In the genomic region with DNA sequence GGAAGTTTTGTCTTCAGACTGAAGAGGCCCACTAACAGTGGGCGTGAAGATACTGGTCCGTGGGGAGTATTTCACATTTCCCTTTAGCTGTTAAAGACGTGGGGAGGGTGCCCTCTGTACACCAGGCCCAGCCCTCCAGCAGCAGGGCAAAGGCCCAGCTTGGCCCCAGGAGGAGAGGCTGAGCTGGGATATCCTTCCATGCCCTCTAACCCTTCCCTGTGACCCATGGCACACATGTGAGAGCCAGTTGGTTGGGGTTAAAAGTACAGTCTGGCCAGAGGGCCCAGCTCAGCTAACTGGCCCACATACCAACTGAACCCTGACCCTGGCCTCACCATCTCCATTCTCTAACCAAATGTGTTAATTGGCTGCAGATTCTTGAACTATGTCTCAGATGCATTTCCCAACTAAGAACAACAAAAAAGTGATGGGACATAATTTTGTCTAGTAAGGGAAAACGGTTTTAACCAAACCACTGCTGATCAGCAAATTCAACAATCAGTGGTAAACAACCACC, we compare ENCODE assay signal across 12 cellular contexts.
DNase-seq lines count a peak whose midpoint lies in the region; ATAC-seq and TF ChIP-seq lines count a peak whose summit lies in the region.
"Had no signal": no experiment of that assay in that cellular context is flagged by ENCODE, and none has a peak within 500 bp of the region (broad histone marks: within the 10 kb centered on the region; RNA-seq: fewer than 3 reads in every experiment).

No MANE protein-coding gene starts in this region.

- peak overlapping the region; percentile 15 for H2BK15ac ChIP-seq in mesenchymal stem cell (ENCODE audit: low read depth, poor library complexity, severe bottlenecking)

- H3K23ac ChIP-seq in mesenchymal stem cell (ENCODE audit: low read length in 2 of 2) = no peak overlapping the region

- peak overlapping the region; percentile 66 for H4K8ac ChIP-seq in mesenchymal stem cell (ENCODE audit: low read length)

- H2AFZ ChIP-seq in mesenchymal stem cell (ENCODE audit: low read depth, low read length) = no peak overlapping the region

- H3K9me3 Mint-ChIP-seq in CD14-positive monocyte = no peaks in the 10 kb centered on the region
- no peaks in the 10 kb centered on the region for H3K9me3 Mint-ChIP-seq in activated T-cell treated with anti-CD3 and anti-CD28 coated beads, Interleukin-2, amount 50 U/mL, for 24 hours
- H3K9me3 Mint-ChIP-seq: stimulated activated naive CD8-positive, alpha-beta T cell treated with anti-CD3 and anti-CD28 coated beads, Interleukin-15, Interleukin-2, amounts not matched to agents 100 ng/mL and 50 ng/mL, for 24 hours had no signal

- DNase-seq in CD14-positive monocyte (ENCODE audit: low spot score) (no peak), caudate nucleus (lab: John Stamatoyannopoulos, UW) (no peak), mesenchymal stem cell (no peak), NCI-H146 treated with DMSO at 0.1 percent for 48 hours (lab: John Stamatoyannopoulos, UW; ENCODE audit: unreplicated experiment) (no peak), AG08395 (ENCODE audit: low spot score) (no peak)
- DNase-seq in activated T-cell treated with anti-CD3 and anti-CD28 coated beads, Interleukin-2, amount 50 U/mL, for 24 hours = no peak
- DNase-seq: activated naive CD4-positive, alpha-beta T cell treated with anti-CD3 and anti-CD28 coated beads for 36 hours; NCI-H526; stimulated activated CD4-positive, alpha-beta T cell treated with anti-CD3 and anti-CD28 coated beads, Interleukin-12 subunit alpha, Interleukin-12 subunit beta, amount 100 ng/mL, for 4 hours had no signal

- H3K14ac ChIP-seq in mesenchymal stem cell (ENCODE audit: low read length in 2 of 2) = peak overlapping the region in 1 of 2 experiments; percentile 72

- H3K9me3 ChIP-seq in mesenchymal stem cell (ENCODE audit: control insufficient read depth, low read length) = no peaks in the 10 kb centered on the region

- no peak for TF ChIP-seq CTCF in CD14-positive monocyte (IDR thresholded peaks at IDR 0.05)

- peak overlapping the region in 1 of 2 experiments; percentile 61 for H3K18ac ChIP-seq in mesenchymal stem cell (ENCODE audit: low read depth in 1 of 2, low read length in 2 of 2)

- intact Hi-C loops in CD14-positive monocyte (cut with micrococcal nuclease) = no loop called here

- peak overlapping the region in 1 of 2 experiments; percentile 8 for H2BK12ac ChIP-seq in mesenchymal stem cell (ENCODE audit: low read length in 2 of 2)

- no peak overlapping the region for H2AK5ac ChIP-seq in mesenchymal stem cell (ENCODE audit: low read length, severe bottlenecking)

- no peak overlapping the region for H3K4ac ChIP-seq in mesenchymal stem cell (ENCODE audit: low read depth in 1 of 2, low read length in 2 of 2)

- peak overlapping the region in 4 of 7 donors; percentile 17 to 66 (median 41) for H3K27ac Mint-ChIP-seq in CD14-positive monocyte
- H3K27ac Mint-ChIP-seq in activated T-cell treated with anti-CD3 and anti-CD28 coated beads, Interleukin-2, amount 50 U/mL, for 24 hours = no peak overlapping the region
- H3K27ac Mint-ChIP-seq: activated naive CD4-positive, alpha-beta T cell treated with anti-CD3 and anti-CD28 coated beads for 36 hours; stimulated activated naive CD8-positive, alpha-beta T cell treated with anti-CD3 and anti-CD28 coated beads, Interleukin-15, Interleukin-2, amounts not matched to agents 100 ng/mL and 50 ng/mL, for 24 hours had no signal

- H3K27me3 Mint-ChIP-seq in CD14-positive monocyte (ENCODE audit: low read depth in 3 of 3) = no peaks in the 10 kb centered on the region
- peaks cover 3% of the 10 kb centered on the region for H3K27me3 Mint-ChIP-seq in activated T-cell treated with anti-CD3 and anti-CD28 coated beads, Interleukin-2, amount 50 U/mL, for 24 hours
- H3K27me3 Mint-ChIP-seq: stimulated activated naive CD8-positive, alpha-beta T cell treated with anti-CD3 and anti-CD28 coated beads, Interleukin-15, Interleukin-2, amounts not matched to agents 100 ng/mL and 50 ng/mL, for 24 hours had no signal

- H3K36me3 Mint-ChIP-seq in CD14-positive monocyte = no peaks in the 10 kb centered on the region
- H3K36me3 Mint-ChIP-seq in activated T-cell treated with anti-CD3 and anti-CD28 coated beads, Interleukin-2, amount 50 U/mL, for 24 hours (ENCODE audit: low read depth) = no peaks in the 10 kb centered on the region

- H3K4me3 ChIP-seq in mesenchymal stem cell (ENCODE audit: insufficient read depth in 1 of 2, low read depth in 1 of 2, low read length in 2 of 2) = no peak overlapping the region

- no peak overlapping the region for H2BK120ac ChIP-seq in mesenchymal stem cell (ENCODE audit: low read depth, low read length)

- peak overlapping the region; percentile 47 for H3K27ac ChIP-seq in caudate nucleus (ENCODE audit: low read depth, low read length)
- H3K27ac ChIP-seq in mesenchymal stem cell (ENCODE audit: low read length, poor library complexity, severe bottlenecking) = no peak overlapping the region

- no peak overlapping the region for H3K9ac ChIP-seq in mesenchymal stem cell (ENCODE audit: low read length)

- peaks cover 10% of the 10 kb centered on the region for H3K79me1 ChIP-seq in mesenchymal stem cell (replicated peaks; ENCODE audit: low read length, poor library complexity, severe bottlenecking)

- peaks cover 0 to 2% of the 10 kb centered on the region in 2 experiments for H3K36me3 ChIP-seq in mesenchymal stem cell (ENCODE audit: control insufficient read depth in 1 of 2, insufficient read depth in 2 of 2, low read depth in 1 of 2, low read length in 2 of 2)

- H3K4me1 ChIP-seq in mesenchymal stem cell (ENCODE audit: control insufficient read depth, insufficient read depth, low read depth, low read length) = peaks cover 5% of the 10 kb centered on the region

- ATAC-seq in HG02798 (IDR thresholded peaks at IDR 0.05; ENCODE audit: poor library complexity, unreplicated experiment) (peak; percentile 46), GM18520 (IDR thresholded peaks at IDR 0.05; ENCODE audit: unreplicated experiment) (no peak)

- H3K4me2 ChIP-seq in mesenchymal stem cell (ENCODE audit: low read length, poor library complexity, severe bottlenecking) = no peak overlapping the region

- WGBS in mesenchymal stem cell = 64% methylated on average over 4 of the region's 4 CpGs

- H2BK5ac ChIP-seq in mesenchymal stem cell (ENCODE audit: low read depth, low read length, poor library complexity, severe bottlenecking) = no peak overlapping the region

- no peak overlapping the region for H4K91ac ChIP-seq in mesenchymal stem cell (ENCODE audit: low read length)

- H3K27me3 ChIP-seq in mesenchymal stem cell (ENCODE audit: control insufficient read depth in 1 of 2, insufficient read depth in 1 of 2, low read length in 2 of 2) = no peaks in the 10 kb centered on the region

- peaks cover 20% of the 10 kb centered on the region for H3K4me1 Mint-ChIP-seq in CD14-positive monocyte
- H3K4me1 Mint-ChIP-seq in activated T-cell treated with anti-CD3 and anti-CD28 coated beads, Interleukin-2, amount 50 U/mL, for 24 hours (ENCODE audit: low read depth) = no peaks in the 10 kb centered on the region

- H3K4me3 Mint-ChIP-seq in CD14-positive monocyte = no peak overlapping the region
- no peak overlapping the region for H3K4me3 Mint-ChIP-seq in activated T-cell treated with anti-CD3 and anti-CD28 coated beads, Interleukin-2, amount 50 U/mL, for 24 hours
- H3K4me3 Mint-ChIP-seq: activated naive CD4-positive, alpha-beta T cell treated with anti-CD3 and anti-CD28 coated beads for 36 hours; stimulated activated naive CD8-positive, alpha-beta T cell treated with anti-CD3 and anti-CD28 coated beads, Interleukin-15, Interleukin-2, amounts not matched to agents 100 ng/mL and 50 ng/mL, for 24 hours had no signal
